ENCODE assay signal across 8 cellular contexts in genomic region chr7:3095046-3095445, GRCh38. TPM values are rescaled to one million over a fixed set of nuclear protein-coding genes. Genes with fewer than 3 reads are reported as not detected.
DNase-seq lines count a peak whose midpoint lies in the region; ATAC-seq, FAIRE-seq and TF ChIP-seq lines count a peak whose summit lies in the region.

No MANE protein-coding gene starts in this region.

- FAIRE-seq in D721Med (lab: Jason Lieb, UNC) (no peak), HTR-8/SVneo (lab: Jason Lieb, UNC) (no peak)

- H3K9me3 Mint-ChIP-seq in activated CD8-positive, alpha-beta memory T cell treated with anti-CD3 and anti-CD28 coated beads, Interleukin-2, amount 10 ng/mL, durations not matched to agents 7 days and 5 days (ENCODE audit: low read depth), result no peaks in the 10 kb centered on the region

- peak; percentile 71 for DNase-seq in activated CD8-positive, alpha-beta memory T cell treated with anti-CD3 and anti-CD28 coated beads, Interleukin-2, amount 10 ng/mL, durations not matched to agents 7 days and 5 days
- no peak for DNase-seq in D721Med (ENCODE audit: insufficient read length, low spot score)
- DNase-seq in NCI-H524 treated with DMSO at 0.1 percent for 48 hours (lab: John Stamatoyannopoulos, UW), result no peak
- no peak for DNase-seq in HTR-8/SVneo (ENCODE audit: insufficient read length, low spot score)
- DNase-seq in OCI-M2 (lab: John Stamatoyannopoulos, UW; ENCODE audit: unreplicated experiment), result no peak

- ATAC-seq in GM18505 (IDR thresholded peaks at IDR 0.05; ENCODE audit: unreplicated experiment), result no peak
- peak; percentile 60 for ATAC-seq in HG03460 (IDR thresholded peaks at IDR 0.05; ENCODE audit: unreplicated experiment)
- peak; percentile 41 for ATAC-seq in activated CD8-positive, alpha-beta memory T cell treated with anti-CD3 and anti-CD28 coated beads, Interleukin-2, amount 10 ng/mL, durations not matched to agents 7 days and 5 days

- no peaks in the 10 kb centered on the region for H3K27me3 Mint-ChIP-seq in activated CD8-positive, alpha-beta memory T cell treated with anti-CD3 and anti-CD28 coated beads, Interleukin-2, amount 10 ng/mL, durations not matched to agents 7 days and 5 days

- peak overlapping the region; percentile 98 for H3K27ac Mint-ChIP-seq in activated CD8-positive, alpha-beta memory T cell treated with anti-CD3 and anti-CD28 coated beads, Interleukin-2, amount 10 ng/mL, durations not matched to agents 7 days and 5 days

- peak; percentile 30 for TF ChIP-seq POLR2A in GM18505 (IDR thresholded peaks at IDR 0.05; ENCODE audit: borderline replicate concordance, extremely low read depth, insufficient read depth, insufficient read length)

- peak overlapping the region; percentile 2 to 54 for H3K27ac ChIP-seq in mucosa of rectum (ENCODE audit: low read depth in 2 of 2, low read length in 2 of 2)

- no peaks in the 10 kb centered on the region for H3K36me3 ChIP-seq in mucosa of rectum (ENCODE audit: control insufficient read depth in 2 of 2, insufficient read depth in 2 of 2, low read length in 2 of 2)

- no peaks in the 10 kb centered on the region for H3K27me3 ChIP-seq in mucosa of rectum (ENCODE audit: control insufficient read depth in 2 of 2, insufficient read depth in 2 of 2, low read length in 2 of 2)

- peaks cover 28% of the 10 kb centered on the region for H3K36me3 Mint-ChIP-seq in activated CD8-positive, alpha-beta memory T cell treated with anti-CD3 and anti-CD28 coated beads, Interleukin-2, amount 10 ng/mL, durations not matched to agents 7 days and 5 days

- H3K4me1 ChIP-seq in mucosa of rectum (ENCODE audit: control insufficient read depth in 2 of 2, insufficient read depth in 2 of 2, low read length in 2 of 2), result peaks cover 0 to 5% of the 10 kb centered on the region in 2 donors

- H3K4me1 Mint-ChIP-seq in activated CD8-positive, alpha-beta memory T cell treated with anti-CD3 and anti-CD28 coated beads, Interleukin-2, amount 10 ng/mL, durations not matched to agents 7 days and 5 days, result peaks cover 62% of the 10 kb centered on the region

- peak overlapping the region in 1 of 2 donors; percentile 9 for H3K4me3 ChIP-seq in mucosa of rectum (ENCODE audit: low read length in 2 of 2)

- CTCF ChIA-PET in activated CD8-positive, alpha-beta memory T cell treated with anti-CD3 and anti-CD28 coated beads, Interleukin-2, amount 10 ng/mL, durations not matched to agents 7 days and 5 days (lab: Charles Lee), result interaction anchor here (1.0 to 7.5 kb wide), 5 partner anchors 9 to 60 kb away, joined by 3 to 168 read pairs (median 4); no protein-coding TSS in a partner anchor

- TF ChIP-seq CTCF in D721Med (IDR thresholded peaks at IDR 0.05; ENCODE audit: insufficient read depth, missing control alignments), result no peak

- H3K9ac ChIP-seq in mucosa of rectum (ENCODE audit: low read depth in 1 of 2, low read length in 2 of 2), result no peak overlapping the region

- H3K4me3 Mint-ChIP-seq in activated CD8-positive, alpha-beta memory T cell treated with anti-CD3 and anti-CD28 coated beads, Interleukin-2, amount 10 ng/mL, durations not matched to agents 7 days and 5 days, result peak overlapping the region; percentile 61

- H3K9me3 ChIP-seq in mucosa of rectum (ENCODE audit: control insufficient read depth in 2 of 2, low read length in 2 of 2), result no peaks in the 10 kb centered on the region

RNA-seq across cellular contexts. Expression of gene CARD11, which starts 51.4 kb away (rescaled TPM):
- 100 to 1,000 TPM; 136 to 196 TPM for total RNA-seq in activated CD8-positive, alpha-beta memory T cell treated with anti-CD3 and anti-CD28 coated beads, Interleukin-2, amount 10 ng/mL, durations not matched to agents 7 days and 5 days
